ENCODE assay signal across 1 cellular context in the genomic region with DNA sequence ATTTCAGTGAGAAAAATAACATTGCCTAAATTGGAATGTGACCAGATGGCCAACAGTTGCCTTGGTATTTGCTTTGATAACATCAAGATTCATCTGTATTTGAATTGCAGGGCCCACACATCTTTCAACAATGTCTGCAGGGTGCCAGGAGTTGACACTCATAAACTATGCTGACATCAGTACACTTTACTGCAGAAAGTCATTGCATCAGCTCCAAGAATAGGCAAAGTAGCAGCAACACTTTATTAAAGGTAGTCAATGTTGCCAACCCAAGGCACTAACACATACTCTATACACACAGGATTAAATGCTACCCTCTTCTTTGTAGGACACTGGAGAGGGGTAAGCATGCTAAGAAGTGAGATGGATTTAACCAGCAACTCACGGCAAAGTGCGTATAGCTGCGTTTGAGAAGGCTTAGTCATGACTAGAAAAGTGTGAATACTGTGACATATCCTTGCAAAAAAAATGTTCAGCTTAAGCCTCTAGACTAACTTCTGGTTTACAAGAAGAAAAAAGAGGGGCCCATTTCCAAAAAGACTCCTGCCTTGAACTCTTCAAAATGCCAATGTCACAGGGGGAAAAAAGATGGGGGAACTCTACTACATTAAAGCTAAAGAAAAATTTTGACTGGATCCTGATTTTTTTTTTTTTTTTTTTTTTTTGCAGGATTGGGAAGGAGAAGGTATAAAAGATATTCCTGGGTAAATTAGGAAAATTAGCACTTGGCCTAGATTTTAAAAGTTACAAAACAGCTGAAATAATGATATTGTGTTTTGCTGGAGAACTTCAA.
TF ChIP-seq lines count a peak whose summit lies in the region.

No MANE protein-coding gene starts in this region.

TF ChIP-seq in GM23338, 12 proteins besides CTCF, POLR2A, EP300 and RAD21 (continued from another document):
- TF ChIP-seq, protein P1, sequence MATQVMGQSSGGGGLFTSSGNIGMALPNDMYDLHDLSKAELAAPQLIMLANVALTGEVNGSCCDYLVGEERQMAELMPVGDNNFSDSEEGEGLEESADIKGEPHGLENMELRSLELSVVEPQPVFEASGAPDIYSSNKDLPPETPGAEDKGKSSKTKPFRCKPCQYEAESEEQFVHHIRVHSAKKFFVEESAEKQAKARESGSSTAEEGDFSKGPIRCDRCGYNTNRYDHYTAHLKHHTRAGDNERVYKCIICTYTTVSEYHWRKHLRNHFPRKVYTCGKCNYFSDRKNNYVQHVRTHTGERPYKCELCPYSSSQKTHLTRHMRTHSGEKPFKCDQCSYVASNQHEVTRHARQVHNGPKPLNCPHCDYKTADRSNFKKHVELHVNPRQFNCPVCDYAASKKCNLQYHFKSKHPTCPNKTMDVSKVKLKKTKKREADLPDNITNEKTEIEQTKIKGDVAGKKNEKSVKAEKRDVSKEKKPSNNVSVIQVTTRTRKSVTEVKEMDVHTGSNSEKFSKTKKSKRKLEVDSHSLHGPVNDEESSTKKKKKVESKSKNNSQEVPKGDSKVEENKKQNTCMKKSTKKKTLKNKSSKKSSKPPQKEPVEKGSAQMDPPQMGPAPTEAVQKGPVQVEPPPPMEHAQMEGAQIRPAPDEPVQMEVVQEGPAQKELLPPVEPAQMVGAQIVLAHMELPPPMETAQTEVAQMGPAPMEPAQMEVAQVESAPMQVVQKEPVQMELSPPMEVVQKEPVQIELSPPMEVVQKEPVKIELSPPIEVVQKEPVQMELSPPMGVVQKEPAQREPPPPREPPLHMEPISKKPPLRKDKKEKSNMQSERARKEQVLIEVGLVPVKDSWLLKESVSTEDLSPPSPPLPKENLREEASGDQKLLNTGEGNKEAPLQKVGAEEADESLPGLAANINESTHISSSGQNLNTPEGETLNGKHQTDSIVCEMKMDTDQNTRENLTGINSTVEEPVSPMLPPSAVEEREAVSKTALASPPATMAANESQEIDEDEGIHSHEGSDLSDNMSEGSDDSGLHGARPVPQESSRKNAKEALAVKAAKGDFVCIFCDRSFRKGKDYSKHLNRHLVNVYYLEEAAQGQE (IDR thresholded peaks at IDR 0.05; ENCODE audit: unreplicated experiment), result no peak
- no peak for TF ChIP-seq EZH2 (IDR thresholded peaks at IDR 0.05; ENCODE audit: low read depth, unreplicated experiment)
